8 cellular contexts compared by ENCODE assay signal in genomic region chr2:196592912-196593881, GRCh38. TPM values are rescaled to one million over a fixed set of nuclear protein-coding genes. Genes with fewer than 3 reads are reported as not detected.
A peak's percentile ranks its signal among the peaks of the same experiment; 100 is the strongest.
DNase-seq lines count a peak whose midpoint lies in the region; ATAC-seq and TF ChIP-seq lines count a peak whose summit lies in the region.

Gene HECW2 (minus strand): TSS chr2:196593554.

- H3K9ac ChIP-seq in HUES64 (ENCODE audit: low read depth, low read length) (peak within 1 kb of the TSS; percentile 84), endodermal cell (ENCODE audit: extremely low read depth, low read length, poor library complexity, severe bottlenecking) (peak within 1 kb of the TSS; percentile 59)

- ATAC-seq in GM21367 (IDR thresholded peaks at IDR 0.05; ENCODE audit: unreplicated experiment) = peak; percentile 58
- peak; percentile 42 for ATAC-seq in memory B cell (ENCODE audit: low read depth)

- H3K4me3 Mint-ChIP-seq in endodermal cell (peak within 1 kb of the TSS; percentile 73), memory B cell (peak within 1 kb of the TSS; percentile 77)

- H3K27ac Mint-ChIP-seq in endodermal cell = peak within 1 kb of the TSS; percentile 90
- no peak within 1 kb of the TSS for H3K27ac Mint-ChIP-seq in memory B cell

- WGBS in HUES64 = under 1% methylated on average over 125 of the region's 125 CpGs
- WGBS in endodermal cell (ENCODE audit: insufficient coverage in 1 of 2, insufficient read length in 1 of 2), 2 experiments = 1% methylated on average over 125 of the region's 125 CpGs; no CpG with 5 or more reads in 1 of the 2 experiments

- H3K27me3 ChIP-seq in HUES64 (ENCODE audit: insufficient read depth, low read length) (peaks cover 41% of the 10 kb centered on the region), endodermal cell (ENCODE audit: control insufficient read depth, insufficient read depth, low read length, poor library complexity, severe bottlenecking) (peaks cover 9% of the 10 kb centered on the region)

- peak within 1 kb of the TSS; percentile 46; the same call in 1 of the 2 replicates for H3K27ac ChIP-seq in HUES64 (ENCODE audit: low read depth, low read length)
- H3K27ac ChIP-seq in endodermal cell (ENCODE audit: low read depth, low read length) = peak within 1 kb of the TSS; percentile 74
- H3K27ac ChIP-seq in temporal lobe (ENCODE audit: low read depth, low read length) = peak within 1 kb of the TSS; percentile 97

- no peaks in the 10 kb centered on the region for H3K36me3 Mint-ChIP-seq in endodermal cell (ENCODE audit: low read depth)
- H3K36me3 Mint-ChIP-seq in memory B cell = no peaks in the 10 kb centered on the region

- no peak for TF ChIP-seq CTCF in endodermal cell (conservative IDR thresholded peaks at IDR 0.05)

- peak; percentile 76 for DNase-seq in EL
- peak; percentile 30 for DNase-seq in T1000 (lab: John Stamatoyannopoulos, UW)
- DNase-seq in endodermal cell = peak; percentile 86
- peak in 1 of 2 donors; percentile 16 for DNase-seq in memory B cell (ENCODE audit: low spot score in 2 of 2)
- DNase-seq in NOMO-1 treated with DMSO at 0.1 percent for 48 hours (lab: John Stamatoyannopoulos, UW; ENCODE audit: unreplicated experiment) = no peak

- H3K4me1 ChIP-seq in HUES64 (ENCODE audit: insufficient read depth, low read length) (0 out of 2 replicates have a peak, but pooled peaks cover 9% of the 10 kb centered on the region), endodermal cell (ENCODE audit: control insufficient read depth, insufficient read depth, low read length) (peaks cover 3% of the 10 kb centered on the region)

- H3K4me3 ChIP-seq in HUES64 (ENCODE audit: low read length) = peak within 1 kb of the TSS; percentile 75
- H3K4me3 ChIP-seq in endodermal cell (ENCODE audit: low read length) = peak within 1 kb of the TSS; percentile 85

- no peaks in the 10 kb centered on the region for H3K9me3 Mint-ChIP-seq in endodermal cell
- H3K9me3 Mint-ChIP-seq in memory B cell = no peaks in the 10 kb centered on the region

- H3K4me1 Mint-ChIP-seq in endodermal cell = peaks cover 36% of the 10 kb centered on the region
- H3K4me1 Mint-ChIP-seq in memory B cell = peaks cover 3% of the 10 kb centered on the region

- no peaks in the 10 kb centered on the region for H3K36me3 ChIP-seq in HUES64 (ENCODE audit: insufficient read depth, low read length)
- no peaks in the 10 kb centered on the region for H3K36me3 ChIP-seq in endodermal cell (ENCODE audit: control insufficient read depth, insufficient read depth, low read length)

- H3K27me3 Mint-ChIP-seq in endodermal cell (ENCODE audit: insufficient read depth) = peaks cover 29% of the 10 kb centered on the region
- H3K27me3 Mint-ChIP-seq in memory B cell = peaks cover 20% of the 10 kb centered on the region

- H3K9me3 ChIP-seq in HUES64 (ENCODE audit: insufficient read depth, low read depth, low read length) (no peaks in the 10 kb centered on the region), endodermal cell (ENCODE audit: control insufficient read depth, low read length) (no peaks in the 10 kb centered on the region)

RNA-seq across cellular contexts. Expression of gene HECW2, which starts in this region (rescaled TPM):
- 3.5 TPM for polyA plus RNA-seq in HUES64 (2013, experiment 1 of 2)
- 2.8 TPM for polyA plus RNA-seq in HUES64 (2013, experiment 2 of 2)
- total RNA-seq in endodermal cell (10 to 100 TPM; 15.6 to 15.8 TPM), temporal lobe (28.0 TPM)
- polyA plus RNA-seq in endodermal cell (2013, experiment 1 of 2) = 4.4 TPM
- polyA plus RNA-seq in endodermal cell (2013, experiment 2 of 2) = 5.9 TPM

Comparison
In these comparisons a context has a peak if more than half of its experiments do, and no peak if none do; other contexts are left out.
1. H3K27ac ChIP-seq: peak in every context shown above with its lines; median percentile 97 in temporal lobe; 74 in endodermal cell; 46 in HUES64.